ENCODE assay signal across 8 cellular contexts in genomic region chr9:105243015-105243686, GRCh38. TPM values are rescaled to one million over a fixed set of nuclear protein-coding genes. Genes with fewer than 3 reads are reported as not detected.
DNase-seq lines count a peak whose midpoint lies in the region; ATAC-seq and TF ChIP-seq lines count a peak whose summit lies in the region.

No MANE protein-coding gene starts in this region.

- intact Hi-C loops in heart left ventricle (cut with DNase I) (loop anchor here in 4 of 10 donors (2.0 to 10.0 kb wide), 9 partner anchors 49 to 378 kb away; no protein-coding TSS in a partner anchor), left cardiac atrium (cut with DNase I) (no loop called here), ascending aorta (cut with DNase I) (loop anchor here (5.0 kb wide), 3 partner anchors 86 to 1151 kb away; partner anchors contain the start of genes NIPSNAP3B and SMC2), uterus (cut with DNase I; ENCODE audit: low total_unique reads) (no loop called here)

- DNase-seq in heart left ventricle: no peak
- DNase-seq in left cardiac atrium: no peak
- DNase-seq in ascending aorta (ENCODE audit: low spot score in 2 of 2): no peak
- DNase-seq in kidney tubule cell (ENCODE audit: low spot score): peak; percentile 22
- no peak for DNase-seq in uterus
- DNase-seq in T-helper 9 cell: no peak
- no peak for DNase-seq in GM13977 (ENCODE audit: low spot score)
- DNase-seq in kidney glomerular epithelial cell (lab: John Stamatoyannopoulos, UW): no peak

- ATAC-seq in heart left ventricle: no peak
- ATAC-seq in left cardiac atrium: no peak

- TF ChIP-seq CTCF in heart left ventricle (IDR thresholded peaks at IDR 0.05) (no peak), ascending aorta (IDR thresholded peaks at IDR 0.05) (no peak), uterus (IDR thresholded peaks at IDR 0.05) (no peak), GM13977 (IDR thresholded peaks at IDR 0.05; ENCODE audit: extremely low read depth, insufficient read depth, missing control alignments) (no peak)

- peaks cover 0 to 50% (median 29%) of the 10 kb centered on the region in 12 donors for H3K4me1 ChIP-seq in heart left ventricle
- peaks cover 14 to 25% of the 10 kb centered on the region in 2 donors for H3K4me1 ChIP-seq in ascending aorta
- H3K4me1 ChIP-seq in uterus: peaks cover 0 to 5% of the 10 kb centered on the region in 2 donors

- H3K27ac ChIP-seq in heart left ventricle (peak overlapping the region; percentile 17 to 89 (median 70)), ascending aorta (peak overlapping the region; percentile 35 to 78), uterus (peak overlapping the region; percentile 84 to 86)

- H3K36me3 ChIP-seq in heart left ventricle: no peaks in the 10 kb centered on the region
- no peaks in the 10 kb centered on the region for H3K36me3 ChIP-seq in ascending aorta
- H3K36me3 ChIP-seq in uterus: no peaks in the 10 kb centered on the region

- no peaks in the 10 kb centered on the region for H3K27me3 ChIP-seq in heart left ventricle
- no peaks in the 10 kb centered on the region for H3K27me3 ChIP-seq in ascending aorta
- no peaks in the 10 kb centered on the region for H3K27me3 ChIP-seq in uterus

- in situ Hi-C loops in GM13977 (cut with MboI; ENCODE audit: low pct_unique_long_range_greater_than_20kb, low sequenced_read_pairs, unreplicated experiment): no loop called here

- TF ChIP-seq POLR2A in heart left ventricle (IDR thresholded peaks at IDR 0.05): no peak
- no peak for TF ChIP-seq POLR2A in uterus (IDR thresholded peaks at IDR 0.05)

- H3K4me3 ChIP-seq in heart left ventricle (peak overlapping the region in 5 of 12 donors; percentile 20 to 77 (median 70)), ascending aorta (peak overlapping the region; percentile 31 to 96), uterus (no peak overlapping the region)

- WGBS in heart left ventricle, 4 donors: 32 to 40% (median 36%) methylated on average over 5 of the region's 5 CpGs

- H3K9me3 ChIP-seq in heart left ventricle: no peaks in the 10 kb centered on the region
- peaks cover 6 to 8% of the 10 kb centered on the region in 2 donors for H3K9me3 ChIP-seq in ascending aorta
- H3K9me3 ChIP-seq in uterus: no peaks in the 10 kb centered on the region

RNA-seq across cellular contexts. Expression of gene SLC44A1, which starts 1.3 kb away (rescaled TPM):
- 10 to 100 TPM; 14.6 to 29.4 (median 21.3) TPM for total RNA-seq in heart left ventricle
- 10 to 100 TPM in 1 of 2 donors, 1 to 10 TPM in 1; 5.1 to 21.5 TPM for polyA plus RNA-seq in heart left ventricle
- 10 to 100 TPM; 16.9 to 17.3 TPM for total RNA-seq in left cardiac atrium
- total RNA-seq in ascending aorta: 26.5 TPM
- 10 to 100 TPM; 58.2 to 75.0 (median 63.0) TPM for total RNA-seq in uterus

Comparison
In these comparisons a context has a peak if more than half of its experiments do, and no peak if none do; other contexts are left out.
1. H3K4me3 ChIP-seq: peak in ascending aorta (2 of 2); none in uterus (0 of 2).
2. Peak in every context shown above with its lines, with median percentiles within 50 percentile points of each other: H3K27ac ChIP-seq.